In the genomic region with DNA sequence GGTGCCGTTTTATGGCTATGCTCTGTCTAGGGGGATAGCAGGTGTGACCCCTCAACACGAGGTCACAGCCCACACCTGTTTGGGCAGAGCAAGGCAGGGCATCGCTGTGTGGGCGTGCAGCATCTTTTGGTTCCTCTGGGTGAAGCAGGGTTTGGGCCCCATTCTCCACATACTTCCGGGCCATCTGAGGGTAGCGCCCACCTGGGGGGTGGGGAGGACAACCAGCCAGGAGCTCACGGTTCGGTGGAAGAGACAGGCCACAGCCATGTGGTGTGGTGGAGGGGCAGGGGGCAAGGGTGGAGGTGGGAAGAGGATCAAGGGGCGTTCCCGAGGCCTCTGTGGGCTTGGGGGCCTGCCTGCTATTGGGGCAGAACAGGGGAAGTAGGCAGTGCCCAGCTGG, we compare ENCODE assay signal across 1 cellular context.
TF ChIP-seq lines count a peak whose summit lies in the region.

No MANE protein-coding gene starts in this region.

TF ChIP-seq in WTC11, 78 proteins besides CTCF, POLR2A, EP300 and RAD21 (continued from another document):
- TF ChIP-seq, protein P1, sequence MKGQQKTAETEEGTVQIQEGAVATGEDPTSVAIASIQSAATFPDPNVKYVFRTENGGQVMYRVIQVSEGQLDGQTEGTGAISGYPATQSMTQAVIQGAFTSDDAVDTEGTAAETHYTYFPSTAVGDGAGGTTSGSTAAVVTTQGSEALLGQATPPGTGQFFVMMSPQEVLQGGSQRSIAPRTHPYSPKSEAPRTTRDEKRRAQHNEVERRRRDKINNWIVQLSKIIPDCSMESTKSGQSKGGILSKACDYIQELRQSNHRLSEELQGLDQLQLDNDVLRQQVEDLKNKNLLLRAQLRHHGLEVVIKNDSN (CRISPR knock-in tag; IDR thresholded peaks at IDR 0.05) = no peak
- TF ChIP-seq, protein P2, sequence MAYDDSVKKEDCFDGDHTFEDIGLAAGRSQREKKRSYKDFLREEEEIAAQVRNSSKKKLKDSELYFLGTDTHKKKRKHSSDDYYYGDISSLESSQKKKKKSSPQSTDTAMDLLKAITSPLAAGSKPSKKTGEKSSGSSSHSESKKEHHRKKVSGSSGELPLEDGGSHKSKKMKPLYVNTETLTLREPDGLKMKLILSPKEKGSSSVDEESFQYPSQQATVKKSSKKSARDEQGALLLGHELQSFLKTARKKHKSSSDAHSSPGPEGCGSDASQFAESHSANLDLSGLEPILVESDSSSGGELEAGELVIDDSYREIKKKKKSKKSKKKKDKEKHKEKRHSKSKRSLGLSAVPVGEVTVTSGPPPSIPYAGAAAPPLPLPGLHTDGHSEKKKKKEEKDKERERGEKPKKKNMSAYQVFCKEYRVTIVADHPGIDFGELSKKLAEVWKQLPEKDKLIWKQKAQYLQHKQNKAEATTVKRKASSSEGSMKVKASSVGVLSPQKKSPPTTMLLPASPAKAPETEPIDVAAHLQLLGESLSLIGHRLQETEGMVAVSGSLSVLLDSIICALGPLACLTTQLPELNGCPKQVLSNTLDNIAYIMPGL (CRISPR knock-in tag; IDR thresholded peaks at IDR 0.05) = no peak
- TF ChIP-seq, protein P3, sequence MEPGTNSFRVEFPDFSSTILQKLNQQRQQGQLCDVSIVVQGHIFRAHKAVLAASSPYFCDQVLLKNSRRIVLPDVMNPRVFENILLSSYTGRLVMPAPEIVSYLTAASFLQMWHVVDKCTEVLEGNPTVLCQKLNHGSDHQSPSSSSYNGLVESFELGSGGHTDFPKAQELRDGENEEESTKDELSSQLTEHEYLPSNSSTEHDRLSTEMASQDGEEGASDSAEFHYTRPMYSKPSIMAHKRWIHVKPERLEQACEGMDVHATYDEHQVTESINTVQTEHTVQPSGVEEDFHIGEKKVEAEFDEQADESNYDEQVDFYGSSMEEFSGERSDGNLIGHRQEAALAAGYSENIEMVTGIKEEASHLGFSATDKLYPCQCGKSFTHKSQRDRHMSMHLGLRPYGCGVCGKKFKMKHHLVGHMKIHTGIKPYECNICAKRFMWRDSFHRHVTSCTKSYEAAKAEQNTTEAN (CRISPR knock-in tag; IDR thresholded peaks at IDR 0.05) = no peak
- TF ChIP-seq ZNF219 (CRISPR knock-in tag; IDR thresholded peaks at IDR 0.05; ENCODE audit: borderline replicate concordance) (no peak), E2F1 (CRISPR knock-in tag; IDR thresholded peaks at IDR 0.05) (no peak), ZNF121 (CRISPR knock-in tag; IDR thresholded peaks at IDR 0.05) (no peak), ZNF232 (CRISPR knock-in tag; IDR thresholded peaks at IDR 0.05) (no peak)
- TF ChIP-seq, protein P4, sequence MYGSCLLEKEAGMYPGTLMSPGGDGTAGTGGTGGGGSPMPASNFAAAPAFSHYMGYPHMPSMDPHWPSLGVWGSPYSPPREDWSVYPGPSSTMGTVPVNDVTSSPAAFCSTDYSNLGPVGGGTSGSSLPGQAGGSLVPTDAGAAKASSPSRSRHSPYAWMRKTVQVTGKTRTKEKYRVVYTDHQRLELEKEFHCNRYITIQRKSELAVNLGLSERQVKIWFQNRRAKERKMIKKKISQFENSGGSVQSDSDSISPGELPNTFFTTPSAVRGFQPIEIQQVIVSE (CRISPR knock-in tag; IDR thresholded peaks at IDR 0.05; ENCODE audit: borderline replicate concordance) = no peak
TF ChIP-seq in WTC11: peak in this region for 0.
